Comparison of ENCODE assay signal across 24 cellular contexts in genomic region chr17:10513284-10514067, GRCh38. TPM values are rescaled to one million over a fixed set of nuclear protein-coding genes. Genes with fewer than 3 reads are reported as not detected.
DNase-seq lines count a peak whose midpoint lies in the region; ATAC-seq and TF ChIP-seq lines count a peak whose summit lies in the region.
"Had no signal": no experiment of that assay in that cellular context is flagged by ENCODE, and none has a peak within 500 bp of the region (broad histone marks: within the 10 kb centered on the region; RNA-seq: fewer than 3 reads in every experiment).

No MANE protein-coding gene starts in this region.

- no peaks in the 10 kb centered on the region for H3K79me2 ChIP-seq in OCI-LY7 (ENCODE audit: insufficient read depth, low read depth, low read length)

- CTCF ChIA-PET in OCI-LY7 (lab: Charles Lee; ENCODE audit: unreplicated experiment): no interaction called here

- no peaks in the 10 kb centered on the region for H3K9me3 ChIP-seq in heart left ventricle
- no peaks in the 10 kb centered on the region for H3K9me3 ChIP-seq in OCI-LY7 (ENCODE audit: low read length)
- H3K9me3 ChIP-seq: BLaER1 treated with 17β-estradiol and CSF1 and Interleukin-3, amounts not matched to agents 10 nM and 100 nM had no signal

- no peaks in the 10 kb centered on the region for H3K9me2 ChIP-seq in OCI-LY7 (ENCODE audit: insufficient read depth, low read length)

- no peak overlapping the region for H2AFZ ChIP-seq in OCI-LY7 (ENCODE audit: low read length)

- BruUV-seq in OCI-LY7 (replicated peaks; lab: Mats Ljungman, UMichigan): no TSS peak

- WGBS in heart left ventricle, 4 donors: 43 to 64% (median 53%) methylated on average over 6 of the region's 6 CpGs

- H3K4me1 ChIP-seq in heart left ventricle: no peaks in the 10 kb centered on the region
- H3K4me1 ChIP-seq in OCI-LY7 (ENCODE audit: insufficient read depth, low read length, poor library complexity, severe bottlenecking): no peaks in the 10 kb centered on the region
- H3K4me1 ChIP-seq: BLaER1 treated with 17β-estradiol and CSF1 and Interleukin-3, amounts not matched to agents 10 nM and 100 nM had no signal

- TF ChIP-seq CTCF in heart left ventricle (IDR thresholded peaks at IDR 0.05): no peak
- TF ChIP-seq CTCF in astrocyte of the cerebellum (IDR thresholded peaks at IDR 0.05; ENCODE audit: low read depth, low read length, missing control alignments): no peak
- TF ChIP-seq CTCF in OCI-LY7 (conservative IDR thresholded peaks at IDR 0.05; ENCODE audit: low read length): no peak

- peak in 1 of 5 donors; percentile 6 for DNase-seq in heart left ventricle
- no peak for DNase-seq in cardiac septum (ENCODE audit: low spot score)
- peak; percentile 6 for DNase-seq in astrocyte of the cerebellum (ENCODE audit: low read depth)
- peak; percentile 13 for DNase-seq in mucosa of gallbladder (ENCODE audit: low spot score)
- DNase-seq in NCI-H524 (lab: John Stamatoyannopoulos, UW): no peak
- DNase-seq in activated CD8-positive, alpha-beta memory T cell treated with anti-CD3 and anti-CD28 coated beads, Interleukin-2, amount 50 U/mL, for 48 hours: no peak
- no peak for DNase-seq in OCI-LY7 (ENCODE audit: low spot score)
- DNase-seq in DMS53 (lab: John Stamatoyannopoulos, UW): no peak
- DNase-seq: activated CD4-positive, alpha-beta memory T cell treated with anti-CD3 and anti-CD28 coated beads for 36 hours; activated gamma-delta T cell treated with Interleukin-2 at 50 U/mL for 16 hours; amniotic stem cell; Calu3; cerebellar nuclear complex; effector CD4-positive, alpha-beta T cell; left ventricle myocardium superior; NCI-H1092 treated with DMSO at 0.1 percent for 48 hours; NCI-H2029 treated with DMSO at 0.1 percent for 48 hours; NK-92 treated with Interleukin-12 subunit alpha and Interleukin-12 subunit beta, amount 100 ng/mL, for 24 hours; T-helper 2 cell; WERI-Rb-1 had no signal

- no peaks in the 10 kb centered on the region for H3K36me3 ChIP-seq in heart left ventricle
- H3K36me3 ChIP-seq in OCI-LY7 (ENCODE audit: insufficient read depth, low read length): no peaks in the 10 kb centered on the region
- H3K36me3 ChIP-seq: BLaER1 treated with 17β-estradiol and CSF1 and Interleukin-3, amounts not matched to agents 10 nM and 100 nM; WERI-Rb-1 had no signal

- H4K20me1 ChIP-seq in OCI-LY7 (ENCODE audit: insufficient read depth, low read length): no peaks in the 10 kb centered on the region
- H4K20me1 ChIP-seq: BLaER1 treated with 17β-estradiol and CSF1 and Interleukin-3, amounts not matched to agents 10 nM and 100 nM had no signal

- no peak for TF ChIP-seq POLR2A in heart left ventricle (IDR thresholded peaks at IDR 0.05)

- H3K27ac ChIP-seq in heart left ventricle (no peak overlapping the region), OCI-LY7 (ENCODE audit: low read depth, low read length, poor library complexity, severe bottlenecking) (no peak overlapping the region)
- H3K27ac ChIP-seq: 22Rv1; BLaER1 treated with 17β-estradiol and CSF1 and Interleukin-3, amounts not matched to agents 10 nM and 100 nM; WERI-Rb-1 had no signal

- intact Hi-C loops in heart left ventricle (cut with DNase I): loop anchor here in 1 of 10 donors (10.0 kb wide), 1 partner anchor 49 kb away; the partner anchor contains the start of gene MYH4
- intact Hi-C loops in cardiac septum (cut with DNase I): no loop called here
- intact Hi-C loops in OCI-LY7 (cut with micrococcal nuclease; ENCODE audit: unreplicated experiment): no loop called here

- H3K27me3 ChIP-seq in heart left ventricle: no peaks in the 10 kb centered on the region
- H3K27me3 ChIP-seq: BLaER1 treated with 17β-estradiol and CSF1 and Interleukin-3, amounts not matched to agents 10 nM and 100 nM had no signal

- POLR2A ChIA-PET in OCI-LY7 (lab: Charles Lee): no interaction called here

- in situ Hi-C loops in astrocyte of the cerebellum (cut with HindIII; ENCODE audit: low sequenced_read_pairs): no loop called here

- H3K4me3 ChIP-seq in heart left ventricle (no peak overlapping the region), astrocyte of the cerebellum (ENCODE audit: low read depth, low read length) (no peak overlapping the region), OCI-LY7 (ENCODE audit: low read depth, low read length, poor library complexity, severe bottlenecking) (no peak overlapping the region)
- H3K4me3 ChIP-seq: BLaER1 treated with 17β-estradiol and CSF1 and Interleukin-3, amounts not matched to agents 10 nM and 100 nM had no signal

- peak in 3 of 4 donors; percentile 36 to 73 (median 70) for ATAC-seq in heart left ventricle
- ATAC-seq: left ventricle myocardium superior had no signal

- no peak overlapping the region for H3K4me2 ChIP-seq in OCI-LY7 (ENCODE audit: low read length)
- H3K4me2 ChIP-seq: BLaER1 treated with 17β-estradiol and CSF1 and Interleukin-3, amounts not matched to agents 10 nM and 100 nM had no signal

RNA-seq across cellular contexts. Expression of gene MYH1, which starts 4.9 kb away (rescaled TPM):
- under 1 TPM in 2 of 9 donors, not detected in 7; 0.04 to 0.09 TPM for total RNA-seq in heart left ventricle
- polyA plus RNA-seq in heart left ventricle: not detected
- total RNA-seq in cardiac septum: 0.16 TPM
- 0.52 TPM for total RNA-seq in mucosa of gallbladder
- not detected in 2 replicates for total RNA-seq in OCI-LY7 (2014; rRNA removed; shearing (Covaris generic))
- total RNA-seq in OCI-LY7 (2022): not detected in 2 replicates
- total RNA-seq: activated CD4-positive, alpha-beta memory T cell treated with anti-CD3 and anti-CD28 coated beads for 36 hours; Calu3 had no signal

RNA-seq across cellular contexts. Expression of gene MYH2, which starts 36.0 kb away (rescaled TPM):
- under 1 TPM in 2 of 9 donors, not detected in 7; 0.07 to 0.40 TPM for total RNA-seq in heart left ventricle
- not detected for polyA plus RNA-seq in heart left ventricle
- total RNA-seq in cardiac septum: 0.22 TPM
- 2.4 TPM for total RNA-seq in mucosa of gallbladder
- total RNA-seq in OCI-LY7 (2014; rRNA removed; shearing (Covaris generic)): not detected in 2 replicates
- total RNA-seq in OCI-LY7 (2022): not detected in 2 replicates
- total RNA-seq: activated CD4-positive, alpha-beta memory T cell treated with anti-CD3 and anti-CD28 coated beads for 36 hours; Calu3 had no signal

RNA-seq across cellular contexts. Expression of gene MYH4, which starts 44.1 kb away (rescaled TPM):
- total RNA-seq in heart left ventricle (not detected), cardiac septum (not detected), mucosa of gallbladder (not detected), OCI-LY7 (2022) (not detected in 2 replicates)
- polyA plus RNA-seq in heart left ventricle: not detected
- not detected in 2 replicates for total RNA-seq in OCI-LY7 (2014; rRNA removed; shearing (Covaris generic))
- total RNA-seq: activated CD4-positive, alpha-beta memory T cell treated with anti-CD3 and anti-CD28 coated beads for 36 hours; Calu3; left ventricle myocardium superior; ureter had no signal
- polyA plus RNA-seq: esophagus had no signal

Comparison
In these comparisons a context has a peak if more than half of its experiments do, and no peak if none do; other contexts are left out.
1. DNase-seq: peak in astrocyte of the cerebellum (single experiment) and mucosa of gallbladder (single experiment); none in cardiac septum (single experiment), NCI-H524 (0 of 2), activated CD8-positive, alpha-beta memory T cell treated with anti-CD3 and anti-CD28 coated beads, Interleukin-2, amount 50 U/mL, for 48 hours (single experiment), OCI-LY7 (single experiment) and DMS53 (single experiment).